In the genomic region with DNA sequence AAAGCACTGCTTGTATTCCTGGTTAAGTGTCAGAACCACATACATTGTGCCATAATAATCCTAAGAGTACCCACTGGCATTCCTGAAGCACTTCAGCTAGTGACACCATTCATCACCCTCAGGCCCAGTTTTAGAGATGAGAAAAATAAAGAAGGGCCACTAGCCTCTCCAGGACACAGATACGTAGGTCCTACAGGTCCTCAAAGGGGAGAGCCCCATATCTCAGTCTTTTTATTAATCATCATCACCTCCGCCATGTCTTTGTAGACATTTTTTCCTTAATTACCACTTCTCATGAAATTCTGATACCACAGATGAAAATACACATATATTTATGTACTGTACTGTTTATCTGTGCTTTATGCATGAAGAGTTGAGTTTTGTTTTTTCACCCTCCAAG, we compare ENCODE assay signal across 22 cellular contexts. TPM values are rescaled to one million over a fixed set of nuclear protein-coding genes. Genes with fewer than 3 reads are reported as not detected.
DNase-seq lines count a peak whose midpoint lies in the region; ATAC-seq and TF ChIP-seq lines count a peak whose summit lies in the region.
"Had no signal": no experiment of that assay in that cellular context is flagged by ENCODE, and none has a peak within 500 bp of the region (broad histone marks: within the 10 kb centered on the region; RNA-seq: fewer than 3 reads in every experiment).

No MANE protein-coding gene starts in this region.

- H3K27ac Mint-ChIP-seq in activated CD4-positive, alpha-beta T cell treated with anti-CD3 and anti-CD28 coated beads, Interleukin-2, amount 10 ng/mL, durations not matched to agents 24 days and 14 days = peak overlapping the region; percentile 7
- H3K27ac Mint-ChIP-seq in activated naive CD8-positive, alpha-beta T cell treated with anti-CD3 and anti-CD28 coated beads, Interleukin-2, amount 50 U/mL, for 24 hours = peak overlapping the region; percentile 55
- peak overlapping the region; percentile 2 for H3K27ac Mint-ChIP-seq in stimulated activated memory B cell treated with anti-CD40 and anti-IgM and Interleukin-4, amounts not matched to agents 10 μg/mL and 1 μg/mL and 100 μg/mL, for 72 hours
- H3K27ac Mint-ChIP-seq: HFFc6 had no signal

- peaks cover 11% of the 10 kb centered on the region for H3K36me3 Mint-ChIP-seq in activated CD4-positive, alpha-beta T cell treated with anti-CD3 and anti-CD28 coated beads, Interleukin-2, amount 10 ng/mL, durations not matched to agents 24 days and 14 days (ENCODE audit: low read depth)
- H3K36me3 Mint-ChIP-seq in activated naive CD8-positive, alpha-beta T cell treated with anti-CD3 and anti-CD28 coated beads, Interleukin-2, amount 50 U/mL, for 24 hours (ENCODE audit: low read depth) = peaks cover 9% of the 10 kb centered on the region
- H3K36me3 Mint-ChIP-seq in stimulated activated memory B cell treated with anti-CD40 and anti-IgM and Interleukin-4, amounts not matched to agents 10 μg/mL and 1 μg/mL and 100 μg/mL, for 72 hours = peaks cover 26% of the 10 kb centered on the region
- H3K36me3 Mint-ChIP-seq: mesothelial cell of epicardium had no signal

- no peaks in the 10 kb centered on the region for H3K9me2 ChIP-seq in Karpas-422 (replicated peaks; ENCODE audit: insufficient read depth, low read length)

- H3K4me1 Mint-ChIP-seq in activated CD4-positive, alpha-beta T cell treated with anti-CD3 and anti-CD28 coated beads, Interleukin-2, amount 10 ng/mL, durations not matched to agents 24 days and 14 days = peaks cover 78% of the 10 kb centered on the region
- peaks cover 82% of the 10 kb centered on the region for H3K4me1 Mint-ChIP-seq in activated naive CD8-positive, alpha-beta T cell treated with anti-CD3 and anti-CD28 coated beads, Interleukin-2, amount 50 U/mL, for 24 hours
- peaks cover 90% of the 10 kb centered on the region for H3K4me1 Mint-ChIP-seq in stimulated activated memory B cell treated with anti-CD40 and anti-IgM and Interleukin-4, amounts not matched to agents 10 μg/mL and 1 μg/mL and 100 μg/mL, for 72 hours

- intact Hi-C loops in activated CD4-positive, alpha-beta T cell treated with anti-CD3 and anti-CD28 coated beads, Interleukin-2, amount 10 ng/mL, durations not matched to agents 24 days and 14 days (cut with micrococcal nuclease) = no loop called here
- intact Hi-C loops in lower lobe of right lung (cut with DNase I) = no loop called here

- no peak overlapping the region for H3K4me3 Mint-ChIP-seq in activated CD4-positive, alpha-beta T cell treated with anti-CD3 and anti-CD28 coated beads, Interleukin-2, amount 10 ng/mL, durations not matched to agents 24 days and 14 days
- no peak overlapping the region for H3K4me3 Mint-ChIP-seq in activated naive CD8-positive, alpha-beta T cell treated with anti-CD3 and anti-CD28 coated beads, Interleukin-2, amount 50 U/mL, for 24 hours
- H3K4me3 Mint-ChIP-seq in stimulated activated memory B cell treated with anti-CD40 and anti-IgM and Interleukin-4, amounts not matched to agents 10 μg/mL and 1 μg/mL and 100 μg/mL, for 72 hours = no peak overlapping the region
- H3K4me3 Mint-ChIP-seq: HFFc6, mesothelial cell of epicardium had no signal

- H3K27me3 Mint-ChIP-seq in activated CD4-positive, alpha-beta T cell treated with anti-CD3 and anti-CD28 coated beads, Interleukin-2, amount 10 ng/mL, durations not matched to agents 24 days and 14 days = no peaks in the 10 kb centered on the region
- no peaks in the 10 kb centered on the region for H3K27me3 Mint-ChIP-seq in activated naive CD8-positive, alpha-beta T cell treated with anti-CD3 and anti-CD28 coated beads, Interleukin-2, amount 50 U/mL, for 24 hours
- no peaks in the 10 kb centered on the region for H3K27me3 Mint-ChIP-seq in stimulated activated memory B cell treated with anti-CD40 and anti-IgM and Interleukin-4, amounts not matched to agents 10 μg/mL and 1 μg/mL and 100 μg/mL, for 72 hours

- peak; percentile 45 for ATAC-seq in activated naive CD8-positive, alpha-beta T cell treated with anti-CD3 and anti-CD28 coated beads, Interleukin-2, amount 50 U/mL, for 24 hours
- ATAC-seq in stimulated activated memory B cell treated with anti-CD40 and anti-IgM and Interleukin-4, amounts not matched to agents 10 μg/mL and 1 μg/mL and 100 μg/mL, for 72 hours = no peak
- ATAC-seq in lower lobe of right lung (no peak), GM19455 (IDR thresholded peaks at IDR 0.05; ENCODE audit: unreplicated experiment) (no peak), HG03565 (IDR thresholded peaks at IDR 0.05; ENCODE audit: unreplicated experiment) (no peak)
- ATAC-seq: HepG2, left colon, psoas muscle had no signal

- no peaks in the 10 kb centered on the region for H3K9me3 ChIP-seq in Karpas-422 (ENCODE audit: low read length)
- no peaks in the 10 kb centered on the region for H3K9me3 ChIP-seq in lower lobe of right lung
- H3K9me3 ChIP-seq: psoas muscle, upper lobe of left lung had no signal

- peak overlapping the region; percentile 5; the same call in 1 of the 2 replicates for H3K9ac ChIP-seq in Karpas-422 (ENCODE audit: low read length)

- H3K4me3 ChIP-seq in Karpas-422 (ENCODE audit: low read length) (no peak overlapping the region), lower lobe of right lung (no peak overlapping the region)
- H3K4me3 ChIP-seq: psoas muscle, skin epidermis, upper lobe of left lung had no signal

- no peaks in the 10 kb centered on the region for H3K36me3 ChIP-seq in Karpas-422 (ENCODE audit: insufficient read depth, low read length)
- no peaks in the 10 kb centered on the region for H3K36me3 ChIP-seq in lower lobe of right lung
- H3K36me3 ChIP-seq: upper lobe of left lung had no signal

- H3K4me1 ChIP-seq in Karpas-422 (ENCODE audit: low read length) (peaks cover 70% of the 10 kb centered on the region), lower lobe of right lung (peaks cover 77% of the 10 kb centered on the region)

- no peaks in the 10 kb centered on the region for H3K9me3 Mint-ChIP-seq in activated CD4-positive, alpha-beta T cell treated with anti-CD3 and anti-CD28 coated beads, Interleukin-2, amount 10 ng/mL, durations not matched to agents 24 days and 14 days
- H3K9me3 Mint-ChIP-seq in activated naive CD8-positive, alpha-beta T cell treated with anti-CD3 and anti-CD28 coated beads, Interleukin-2, amount 50 U/mL, for 24 hours = no peaks in the 10 kb centered on the region
- H3K9me3 Mint-ChIP-seq in stimulated activated memory B cell treated with anti-CD40 and anti-IgM and Interleukin-4, amounts not matched to agents 10 μg/mL and 1 μg/mL and 100 μg/mL, for 72 hours = no peaks in the 10 kb centered on the region
- H3K9me3 Mint-ChIP-seq: HFFc6, mesothelial cell of epicardium had no signal

- H4K20me1 ChIP-seq in Karpas-422 (ENCODE audit: insufficient read depth, low read depth, low read length) = 0 out of 2 replicates have a peak, but pooled peaks cover 4% of the 10 kb centered on the region

- no peak for TF ChIP-seq CTCF in lower lobe of right lung (IDR thresholded peaks at IDR 0.05)

- H3K4me2 ChIP-seq in Karpas-422 (ENCODE audit: low read depth, low read length, poor library complexity, severe bottlenecking) = peak overlapping the region; percentile 15

- peak overlapping the region; percentile 37 for H3K27ac ChIP-seq in Karpas-422 (ENCODE audit: low read length)
- no peak overlapping the region for H3K27ac ChIP-seq in lower lobe of right lung
- H3K27ac ChIP-seq: psoas muscle, skin epidermis, upper lobe of left lung had no signal

- no peak for DNase-seq in activated CD4-positive, alpha-beta T cell treated with anti-CD3 and anti-CD28 coated beads, Interleukin-2, amount 10 ng/mL, durations not matched to agents 24 days and 14 days
- DNase-seq in activated CD4-positive, alpha-beta T cell treated with anti-CD3 and anti-CD28 coated beads, Interleukin-2, amount 50 U/mL, for 1 hour = no peak
- no peak for DNase-seq in Karpas-422
- DNase-seq in activated naive CD8-positive, alpha-beta T cell treated with anti-CD3 and anti-CD28 coated beads, Interleukin-2, amount 50 U/mL, for 24 hours = no peak
- no peak for DNase-seq in lower lobe of right lung
- DNase-seq: 8988T, HFFc6, left colon, NCI-H1436, NCI-H2171, NCI-H69, OCI-M1, psoas muscle, SHP77 treated with DMSO at 0.1 percent for 48 hours, T-helper 2 cell, upper lobe of left lung had no signal

- peaks cover 96% of the 10 kb centered on the region for H3K79me2 ChIP-seq in Karpas-422 (ENCODE audit: low read length)

- H2AFZ ChIP-seq in Karpas-422 (ENCODE audit: low read length) = no peak overlapping the region

- no peaks in the 10 kb centered on the region for H3K27me3 ChIP-seq in Karpas-422 (ENCODE audit: low read length)
- no peaks in the 10 kb centered on the region for H3K27me3 ChIP-seq in lower lobe of right lung (ENCODE audit: low read depth)
- H3K27me3 ChIP-seq: upper lobe of left lung had no signal

RNA-seq across cellular contexts. Expression of a gene that starts 43.5 kb away (rescaled TPM):
- total RNA-seq in activated CD4-positive, alpha-beta T cell treated with anti-CD3 and anti-CD28 coated beads, Interleukin-2, amount 10 ng/mL, durations not matched to agents 24 days and 14 days = 172 and 182 TPM in 2 replicates
- total RNA-seq in Karpas-422 (2014; rRNA removed; shearing (Covaris generic); ENCODE audit: low replicate concordance) = 106 and 193 TPM in 2 replicates
- 181 TPM for total RNA-seq in lower lobe of right lung

Comparison
In these comparisons a context has a peak if more than half of its experiments do, and no peak if none do; other contexts are left out.
1. H3K27ac Mint-ChIP-seq: peak in every context shown above with its lines; median percentile 55 in activated naive CD8-positive, alpha-beta T cell treated with anti-CD3 and anti-CD28 coated beads, Interleukin-2, amount 50 U/mL, for 24 hours; 7 in activated CD4-positive, alpha-beta T cell treated with anti-CD3 and anti-CD28 coated beads, Interleukin-2, amount 10 ng/mL, durations not matched to agents 24 days and 14 days; 2 in stimulated activated memory B cell treated with anti-CD40 and anti-IgM and Interleukin-4, amounts not matched to agents 10 μg/mL and 1 μg/mL and 100 μg/mL, for 72 hours.